ENCODE assay signal across 18 cellular contexts in the genomic region with DNA sequence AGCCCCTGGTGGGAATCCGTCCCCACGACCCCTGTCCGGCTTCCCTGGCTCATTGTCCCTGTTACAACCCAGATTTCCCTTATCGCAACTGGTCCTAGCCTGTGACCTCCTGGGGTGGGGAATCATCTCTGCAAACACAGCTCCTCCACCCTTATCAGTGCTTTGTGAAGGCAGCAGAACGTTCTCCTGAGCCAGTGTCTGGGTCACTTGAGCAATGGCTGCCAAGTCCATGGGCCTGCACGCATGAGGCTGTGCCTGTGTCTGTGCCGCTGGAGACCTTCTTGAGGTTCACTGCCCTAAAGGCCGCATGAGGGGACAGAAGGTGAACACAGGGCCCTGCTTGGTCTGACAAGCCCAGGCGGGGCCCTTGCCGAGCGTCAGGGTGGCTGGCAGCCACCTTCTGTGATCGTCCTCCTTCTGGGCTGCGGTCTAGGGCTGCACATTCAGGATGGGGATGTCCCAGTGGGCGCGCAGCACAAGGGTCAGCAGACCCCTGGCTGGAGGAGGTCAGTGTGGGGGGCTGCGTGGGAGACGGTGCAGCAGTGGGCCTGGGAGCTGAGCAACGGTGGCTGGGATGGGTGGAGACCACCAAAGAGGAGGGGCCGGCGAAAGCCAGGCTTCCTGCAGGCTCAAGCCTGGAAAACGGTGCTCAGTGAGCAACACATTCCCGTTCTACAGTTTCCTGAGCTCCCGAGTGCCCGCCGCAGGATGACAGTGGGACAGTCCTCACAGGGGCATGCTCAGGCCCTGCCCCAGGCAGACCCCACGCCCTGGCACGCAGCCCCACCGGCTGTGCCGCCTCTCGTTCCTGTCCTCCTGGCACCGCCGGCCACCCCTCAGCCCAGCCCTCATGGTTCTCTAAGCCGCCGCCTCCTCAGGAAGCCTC.
DNase-seq lines count a peak whose midpoint lies in the region; ATAC-seq and TF ChIP-seq lines count a peak whose summit lies in the region.
"Had no signal": no experiment of that assay in that cellular context is flagged by ENCODE, and none has a peak within 500 bp of the region (broad histone marks: within the 10 kb centered on the region; RNA-seq: fewer than 3 reads in every experiment).

No MANE protein-coding gene starts in this region.

- H3K4ac ChIP-seq in trophoblast cell (ENCODE audit: low read depth, low read length) = no peak overlapping the region

- no peak overlapping the region for H3K27ac Mint-ChIP-seq in WTC11
- H3K27ac Mint-ChIP-seq in progenitor cell of endocrine pancreas = no peak overlapping the region
- H3K27ac Mint-ChIP-seq: natural killer cell treated with Interleukin-12 subunit alpha and Interleukin-12 subunit beta and Interleukin-15 and Interleukin-18, amount 100 ng/mL, for 72 hours had no signal

- H2BK120ac ChIP-seq in trophoblast cell (ENCODE audit: insufficient read depth, low read length, poor library complexity) = no peak overlapping the region

- intact Hi-C loops in left ventricle myocardium superior (cut with micrococcal nuclease) = no loop called here

- TF ChIP-seq CTCF in WTC11 (IDR thresholded peaks at IDR 0.05) (no peak), progenitor cell of endocrine pancreas (IDR thresholded peaks at IDR 0.05; ENCODE audit: unreplicated experiment) (no peak)

- H2BK5ac ChIP-seq in trophoblast cell (ENCODE audit: low read depth, low read length, poor library complexity) = no peak overlapping the region

- H2BK12ac ChIP-seq in trophoblast cell (ENCODE audit: low read length) = peak overlapping the region; percentile 6

- peaks cover 8% of the 10 kb centered on the region for H3K79me1 ChIP-seq in trophoblast cell (ENCODE audit: low read length)

- peak overlapping the region; percentile 59 for H3K4me3 ChIP-seq in BLaER1
- H3K4me3 ChIP-seq in trophoblast cell (ENCODE audit: low read depth, low read length) = no peak overlapping the region
- H3K4me3 ChIP-seq: body of pancreas had no signal

- no CpG with 5 or more reads among the region's 34 CpGs for WGBS in trophoblast cell (ENCODE audit: extremely low coverage, insufficient coverage, insufficient read length)

- H3K9me3 Mint-ChIP-seq in WTC11 = peaks cover 5% of the 10 kb centered on the region
- peaks cover 16% of the 10 kb centered on the region for H3K9me3 Mint-ChIP-seq in progenitor cell of endocrine pancreas (ENCODE audit: low read depth)

- H4K91ac ChIP-seq in trophoblast cell (ENCODE audit: low read depth, low read length) = peak overlapping the region; percentile 9

- ATAC-seq in WTC11 (no peak), left ventricle myocardium superior (peak; percentile 20)
- ATAC-seq: natural killer cell treated with Interleukin-12 subunit alpha and Interleukin-12 subunit beta and Interleukin-15 and Interleukin-18, amount 100 ng/mL, for 72 hours had no signal

- peaks cover 73% of the 10 kb centered on the region for H3K4me1 ChIP-seq in BLaER1
- peaks cover 8 to 15% of the 10 kb centered on the region in 2 experiments for H3K4me1 ChIP-seq in trophoblast cell (ENCODE audit: control insufficient read depth in 1 of 2, insufficient read depth in 2 of 2, low read length in 2 of 2)
- H3K4me1 ChIP-seq: Caco-2 had no signal

- H3K36me3 ChIP-seq in BLaER1 (no peaks in the 10 kb centered on the region), trophoblast cell (ENCODE audit: control insufficient read depth in 1 of 2, insufficient read depth in 2 of 2, low read length in 2 of 2) (no peaks in the 10 kb centered on the region)
- H3K36me3 ChIP-seq: tibial nerve had no signal

- H4K12ac ChIP-seq in trophoblast cell (ENCODE audit: low read depth, low read length) = no peak overlapping the region

- H3K4me1 Mint-ChIP-seq in WTC11 (peaks cover 12% of the 10 kb centered on the region), progenitor cell of endocrine pancreas (ENCODE audit: low read depth) (no peaks in the 10 kb centered on the region)

- H3K27me3 ChIP-seq in BLaER1 = no peaks in the 10 kb centered on the region
- H3K27me3 ChIP-seq in trophoblast cell (ENCODE audit: insufficient read depth, low read length) = no peaks in the 10 kb centered on the region
- H3K27me3 ChIP-seq: body of pancreas, tibial nerve had no signal

- H3K18ac ChIP-seq in trophoblast cell (ENCODE audit: low read length) = no peak overlapping the region

- POLR2A ChIA-PET in WTC11 (lab: Charles Lee) = no interaction called here

- no peak overlapping the region for H3K23ac ChIP-seq in trophoblast cell (ENCODE audit: low read length)

- DNase-seq in WTC11 (ENCODE audit: low spot score) = peak; percentile 8
- peak; percentile 50 for DNase-seq in left ventricle myocardium superior
- no peak for DNase-seq in trophoblast cell
- no peak for DNase-seq in activated gamma-delta T cell (lab: John Stamatoyannopoulos, UW)
- no peak for DNase-seq in progenitor cell of endocrine pancreas (ENCODE audit: low spot score, unreplicated experiment)
- no peak for DNase-seq in CD1c-positive myeloid dendritic cell (ENCODE audit: extremely low spot score)
- DNase-seq in NCI-H1105 treated with DMSO at 0.1 percent for 48 hours (lab: John Stamatoyannopoulos, UW) = no peak
- DNase-seq: ACHN; activated CD4-positive, alpha-beta T cell treated with anti-CD3 and anti-CD28 coated beads for 1 hour; activated naive CD4-positive, alpha-beta T cell; Caco-2; NCI-H2107; NCI-H748 treated with DMSO at 0.1 percent for 48 hours; T-helper 1 cell had no signal

- H3K14ac ChIP-seq in trophoblast cell (ENCODE audit: low read length) = no peak overlapping the region

- H3K36me3 Mint-ChIP-seq in WTC11 (peaks cover 7% of the 10 kb centered on the region), progenitor cell of endocrine pancreas (ENCODE audit: insufficient read depth) (peaks cover 1% of the 10 kb centered on the region)

- H3K27ac ChIP-seq in BLaER1 (peak overlapping the region; percentile 94), trophoblast cell (ENCODE audit: low read depth, low read length) (no peak overlapping the region)

- H3K27me3 Mint-ChIP-seq in WTC11 (ENCODE audit: low read depth) (peaks cover 85% of the 10 kb centered on the region), progenitor cell of endocrine pancreas (peaks cover 41% of the 10 kb centered on the region)

- H3K4me2 ChIP-seq in BLaER1 (peak overlapping the region; percentile 98), trophoblast cell (ENCODE audit: low read length) (no peak overlapping the region)

- no peak overlapping the region for H2AK5ac ChIP-seq in trophoblast cell (ENCODE audit: low read length)

- H3K9me3 ChIP-seq in BLaER1 = peaks cover 34% of the 10 kb centered on the region
- H3K9me3 ChIP-seq in trophoblast cell (ENCODE audit: insufficient read depth, low read depth, low read length) = peaks cover 15% of the 10 kb centered on the region

- H3K79me2 ChIP-seq in trophoblast cell (ENCODE audit: control insufficient read depth, insufficient read depth, low read length, poor library complexity) = peaks cover 2% of the 10 kb centered on the region

- H3K9ac ChIP-seq in BLaER1 (peak overlapping the region; percentile 78), trophoblast cell (ENCODE audit: low read length) (no peak overlapping the region)

- H3K4me3 Mint-ChIP-seq in WTC11 (no peak overlapping the region), progenitor cell of endocrine pancreas (ENCODE audit: low read depth) (no peak overlapping the region)
- H3K4me3 Mint-ChIP-seq: natural killer cell treated with Interleukin-12 subunit alpha and Interleukin-12 subunit beta and Interleukin-15 and Interleukin-18, amount 100 ng/mL, for 72 hours had no signal

- H4K20me1 ChIP-seq in BLaER1 = no peaks in the 10 kb centered on the region

- no peak overlapping the region for H2AFZ ChIP-seq in trophoblast cell (ENCODE audit: insufficient read depth, low read length, poor library complexity)

- no peak overlapping the region for H4K8ac ChIP-seq in trophoblast cell (ENCODE audit: low read depth, low read length)

- CTCF ChIA-PET in WTC11 (lab: Charles Lee) = interaction anchor here (1.4 kb wide), 2 partner anchors 80 to 82 kb away, joined by 3 to 4 read pairs; no protein-coding TSS in a partner anchor

TF ChIP-seq in WTC11, 78 proteins besides CTCF, POLR2A, EP300 and RAD21:
- TF ChIP-seq CBFB (CRISPR knock-in tag; IDR thresholded peaks at IDR 0.05; ENCODE audit: low read depth) (no peak), ATF6 (CRISPR knock-in tag; IDR thresholded peaks at IDR 0.05) (no peak), ZNF423 (CRISPR knock-in tag; IDR thresholded peaks at IDR 0.05) (no peak), ZNF263 (CRISPR knock-in tag; IDR thresholded peaks at IDR 0.05; ENCODE audit: low read depth) (no peak), MYBL2 (CRISPR knock-in tag; IDR thresholded peaks at IDR 0.05) (no peak)
TF ChIP-seq in WTC11: peak in this region for 0.

Comparison
In these comparisons a context has a peak if more than half of its experiments do, and no peak if none do; other contexts are left out.
1. DNase-seq: peak in WTC11 (single experiment) and left ventricle myocardium superior (single experiment); none in trophoblast cell (0 of 2), activated gamma-delta T cell (single experiment), progenitor cell of endocrine pancreas (single experiment), CD1c-positive myeloid dendritic cell (single experiment) and NCI-H1105 treated with DMSO at 0.1 percent for 48 hours (single experiment).